In genomic region chr1:6602669-6603423, GRCh38 we compare ENCODE assay signal across 8 cellular contexts. TPM values are rescaled to one million over a fixed set of nuclear protein-coding genes. Genes with fewer than 3 reads are reported as not detected.
DNase-seq lines count a peak whose midpoint lies in the region; ATAC-seq, FAIRE-seq and TF ChIP-seq lines count a peak whose summit lies in the region.

KLHL21 (minus strand) TSS chr1:6602869; CDS start chr1:6602817, 52 bp downstream.

- H3K27me3 Mint-ChIP-seq in activated naive CD8-positive, alpha-beta T cell treated with anti-CD3 and anti-CD28 coated beads for 36 hours = no peaks in the 10 kb centered on the region

- H3F3A ChIP-seq in SU-DHL-6 (ENCODE audit: insufficient read depth) = peaks cover 10% of the 10 kb centered on the region; the same call in 1 of the 2 replicates

- no peak for FAIRE-seq in pancreas (lab: Jason Lieb, UNC)

- H3K9me3 ChIP-seq in SU-DHL-6 (ENCODE audit: insufficient read depth, low read length) = no peaks in the 10 kb centered on the region
- H3K9me3 ChIP-seq in pancreas = no peaks in the 10 kb centered on the region
- no peaks in the 10 kb centered on the region for H3K9me3 ChIP-seq in thyroid gland

- peaks cover 34% of the 10 kb centered on the region for H3K4me1 Mint-ChIP-seq in activated naive CD8-positive, alpha-beta T cell treated with anti-CD3 and anti-CD28 coated beads for 36 hours

- TF ChIP-seq POLR2A in thyroid gland (IDR thresholded peaks at IDR 0.05) = peak; percentile 38 to 92

- no peaks in the 10 kb centered on the region for H4K20me1 ChIP-seq in SU-DHL-6 (ENCODE audit: low read depth, low read length)

- H3K27me3 ChIP-seq in SU-DHL-6 (ENCODE audit: low read length) = no peaks in the 10 kb centered on the region
- no peaks in the 10 kb centered on the region for H3K27me3 ChIP-seq in pancreas
- no peaks in the 10 kb centered on the region for H3K27me3 ChIP-seq in thyroid gland

- peak within 1 kb of the TSS; percentile 56 for H3K4me3 ChIP-seq in SU-DHL-6 (ENCODE audit: insufficient read depth, low read length, poor library complexity, severe bottlenecking)
- H3K4me3 ChIP-seq in pancreas = peak within 1 kb of the TSS; percentile 63 to 95 (median 88)
- H3K4me3 ChIP-seq in thyroid gland (replicated peaks in 1 of 3) = peak within 1 kb of the TSS; percentile 62 to 92 (median 91)

- H3K36me3 ChIP-seq in SU-DHL-6 (ENCODE audit: low read length) (no peaks in the 10 kb centered on the region), pancreas (peaks cover 0 to 11% (median 3%) of the 10 kb centered on the region in 3 donors), thyroid gland (peaks cover 7 to 12% of the 10 kb centered on the region in 2 donors)

- H3K27ac ChIP-seq in SU-DHL-6 (ENCODE audit: low read depth, low read length) (no peak within 1 kb of the TSS), pancreas (peak within 1 kb of the TSS; percentile 94 to 99 (median 96)), thyroid gland (peak within 1 kb of the TSS; percentile 98 to 99 (median 99))

- H3K4me1 ChIP-seq in pancreas (peaks cover 1 to 38% (median 8%) of the 10 kb centered on the region in 3 donors), thyroid gland (peaks cover 38 to 52% of the 10 kb centered on the region in 2 donors)

- H3K4me2 ChIP-seq in SU-DHL-6 (ENCODE audit: low read depth, low read length, poor library complexity, severe bottlenecking) = peak within 1 kb of the TSS; percentile 80

- 0 to 1% methylated on average over 59 to 91 of the region's 91 CpGs for WGBS in pancreas, 2 donors
- 1 to 2% methylated on average over 8 to 49 of the region's 91 CpGs for WGBS in thyroid gland, 2 donors

- H3K9ac ChIP-seq in SU-DHL-6 (ENCODE audit: low read length) = peak within 1 kb of the TSS; percentile 63

- peak; percentile 78 for DNase-seq in ELF-1 (ENCODE audit: low read depth, low spot score)
- peak; percentile 77 to 81 for DNase-seq in Kasumi-1 (lab: John Stamatoyannopoulos, UW)
- peak; percentile 96 for DNase-seq in activated naive CD8-positive, alpha-beta T cell treated with anti-CD3 and anti-CD28 coated beads for 36 hours
- peak; percentile 65 to 97 (median 90) for DNase-seq in head of caudate nucleus
- peak; percentile 83 to 94 (median 92) for DNase-seq in pancreas
- peak; percentile 90 to 93 for DNase-seq in thyroid gland

- H2AFZ ChIP-seq in SU-DHL-6 (ENCODE audit: low read depth, low read length, severe bottlenecking) = peak within 1 kb of the TSS; percentile 93

- H3K9me2 ChIP-seq in SU-DHL-6 (replicated peaks; ENCODE audit: insufficient read depth, low read length) = no peaks in the 10 kb centered on the region

- TF ChIP-seq CTCF in SU-DHL-6 (IDR thresholded peaks at IDR 0.05; ENCODE audit: insufficient read depth, low read length, poor library complexity, severe bottlenecking) = no peak
- no peak for TF ChIP-seq CTCF in pancreas (IDR thresholded peaks at IDR 0.05)
- TF ChIP-seq CTCF in thyroid gland (IDR thresholded peaks at IDR 0.05) = no peak

- no peaks in the 10 kb centered on the region for H3K9me3 Mint-ChIP-seq in activated naive CD8-positive, alpha-beta T cell treated with anti-CD3 and anti-CD28 coated beads for 36 hours

- intact Hi-C loops in head of caudate nucleus (cut with DNase I) = loop anchor here (10.0 kb wide), 1 partner anchor 48 kb away; the partner anchor contains the start of genes NOL9 and TAS1R1
- intact Hi-C loops in pancreas (cut with DNase I) = no loop called here
- intact Hi-C loops in thyroid gland (cut with DNase I) = no loop called here

- peak within 1 kb of the TSS; percentile 97 for H3K27ac Mint-ChIP-seq in activated naive CD8-positive, alpha-beta T cell treated with anti-CD3 and anti-CD28 coated beads for 36 hours

- H3K79me2 ChIP-seq in SU-DHL-6 (ENCODE audit: insufficient read depth, low read length) = no peaks in the 10 kb centered on the region

- ATAC-seq in GM21786 (IDR thresholded peaks at IDR 0.05; ENCODE audit: unreplicated experiment) (peak; percentile 41), pancreas (peak; percentile 64 to 78 (median 75))

- H3K36me3 Mint-ChIP-seq in activated naive CD8-positive, alpha-beta T cell treated with anti-CD3 and anti-CD28 coated beads for 36 hours = peaks cover 29% of the 10 kb centered on the region

- peak within 1 kb of the TSS; percentile 95 for H3K4me3 Mint-ChIP-seq in activated naive CD8-positive, alpha-beta T cell treated with anti-CD3 and anti-CD28 coated beads for 36 hours

RNA-seq across cellular contexts. Expression of gene KLHL21, which starts in this region (rescaled TPM):
- total RNA-seq in activated naive CD8-positive, alpha-beta T cell treated with anti-CD3 and anti-CD28 coated beads for 36 hours = 10 to 100 TPM; 31.2 TPM
- total RNA-seq in pancreas (10 to 100 TPM; 10.8 to 31.3 (median 18.4) TPM), thyroid gland (10 to 100 TPM; 34.9 to 68.4 (median 44.6) TPM)
- 10 to 100 TPM; 11.3 to 13.7 TPM for polyA plus RNA-seq in pancreas
